In the genomic region with DNA sequence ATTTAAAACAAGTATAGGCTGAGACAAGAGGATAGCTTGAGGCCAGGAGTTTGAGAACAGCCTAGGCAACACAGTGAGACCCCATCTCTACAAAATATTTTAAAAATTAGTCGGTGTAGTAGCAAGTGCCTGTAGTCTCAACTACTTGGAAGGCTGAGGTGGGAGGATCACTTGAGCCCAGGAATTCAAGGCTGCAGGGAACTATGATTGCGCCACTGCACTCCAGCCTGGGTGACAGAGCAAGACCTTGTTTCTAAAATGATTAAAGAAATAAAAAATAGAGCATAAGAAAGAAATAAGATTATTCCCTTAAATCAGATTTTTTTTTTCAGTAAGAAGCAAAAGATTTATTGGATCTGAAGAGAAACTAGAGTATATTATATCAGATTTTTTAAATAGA, we compare ENCODE assay signal across 19 cellular contexts. TPM values are rescaled to one million over a fixed set of nuclear protein-coding genes. Genes with fewer than 3 reads are reported as not detected.
DNase-seq lines count a peak whose midpoint lies in the region; ATAC-seq, FAIRE-seq and TF ChIP-seq lines count a peak whose summit lies in the region.
"Had no signal": no experiment of that assay in that cellular context is flagged by ENCODE, and none has a peak within 500 bp of the region (broad histone marks: within the 10 kb centered on the region; RNA-seq: fewer than 3 reads in every experiment).

No MANE protein-coding gene starts in this region.

- peaks cover 0 to 11% (median 0%) of the 10 kb centered on the region in 5 donors for H3K36me3 Mint-ChIP-seq in naive thymus-derived CD4-positive, alpha-beta T cell
- H3K36me3 Mint-ChIP-seq: CD4-positive, alpha-beta memory T cell had no signal

- no peak overlapping the region for H3K4me3 Mint-ChIP-seq in naive thymus-derived CD4-positive, alpha-beta T cell
- H3K4me3 Mint-ChIP-seq: CD14-positive monocyte; CD4-positive, alpha-beta memory T cell; H9 had no signal

- in situ Hi-C loops in K562 (cut with MboI) (no loop called here), gastrocnemius medialis (cut with MboI; ENCODE audit: low sequenced_read_pairs in 4 of 4) (no loop called here)

- FAIRE-seq in K562 (lab: Jason Lieb, UNC): no peak
- FAIRE-seq: GM12878, GM19239, H1 had no signal

- H3K27me3 ChIP-seq in K562 (ENCODE audit: control insufficient read depth in 2 of 2, insufficient read depth in 2 of 2, low read length in 2 of 2): no peaks in the 10 kb centered on the region
- no peaks in the 10 kb centered on the region for H3K27me3 ChIP-seq in gastrocnemius medialis
- H3K27me3 ChIP-seq in aorta (ENCODE audit: control insufficient read depth in 1 of 2, insufficient read depth in 2 of 2, low read length in 1 of 2): no peaks in the 10 kb centered on the region
- no peaks in the 10 kb centered on the region for H3K27me3 ChIP-seq in naive thymus-derived CD4-positive, alpha-beta T cell (ENCODE audit: control insufficient read depth in 2 of 2, insufficient read depth in 2 of 2, low read length in 2 of 2)
- H3K27me3 ChIP-seq: BLaER1 had no signal

- H3K4me3 ChIP-seq in K562 (no peak overlapping the region), gastrocnemius medialis (no peak overlapping the region), aorta (ENCODE audit: low read length in 2 of 2) (no peak overlapping the region)
- H3K4me3 ChIP-seq in naive thymus-derived CD4-positive, alpha-beta T cell (ENCODE audit: low read length): no peak overlapping the region
- H3K4me3 ChIP-seq: BLaER1, GM12878 had no signal

- no peak overlapping the region for H3K9ac ChIP-seq in K562 (ENCODE audit: insufficient read depth in 1 of 2, low read depth in 2 of 2, low read length in 2 of 2)
- H3K9ac ChIP-seq: BLaER1 had no signal

- DNase-seq in EH (ENCODE audit: low read depth) (peak; percentile 14), RWPE1 (ENCODE audit: low spot score) (no peak), K562 (ENCODE audit: extremely low read depth in 1 of 4, low spot score in 3 of 4) (no peak), gastrocnemius medialis (no peak), aorta (no peak)
- DNase-seq in naive thymus-derived CD4-positive, alpha-beta T cell: no peak
- DNase-seq: 8988T; Calu3; CD4-positive, alpha-beta memory T cell; DMS79 treated with DMSO at 0.1 percent for 48 hours; EL; H9 had no signal

- H3K9me1 ChIP-seq in K562 (ENCODE audit: control insufficient read depth, insufficient read depth, low read length): no peaks in the 10 kb centered on the region

- no peaks in the 10 kb centered on the region for H3K9me3 ChIP-seq in K562 (replicated peaks; ENCODE audit: control insufficient read depth, insufficient read depth, low read depth, low read length)
- no peaks in the 10 kb centered on the region for H3K9me3 ChIP-seq in gastrocnemius medialis
- no peaks in the 10 kb centered on the region for H3K9me3 ChIP-seq in aorta (ENCODE audit: control insufficient read depth, low read length)
- no peaks in the 10 kb centered on the region for H3K9me3 ChIP-seq in naive thymus-derived CD4-positive, alpha-beta T cell (ENCODE audit: control insufficient read depth in 2 of 3, low read length in 3 of 3)
- H3K9me3 ChIP-seq: BLaER1 had no signal

- TF ChIP-seq RAD21 in K562 (CRISPR knock-in tag; conservative IDR thresholded peaks at IDR 0.05 in 1 of 2, IDR thresholded peaks at IDR 0.05 in 1 of 2): no peak

- no peaks in the 10 kb centered on the region for H3K4me1 Mint-ChIP-seq in naive thymus-derived CD4-positive, alpha-beta T cell
- H3K4me1 Mint-ChIP-seq: CD14-positive monocyte; CD4-positive, alpha-beta memory T cell had no signal

- ATAC-seq in K562 (no peak), gastrocnemius medialis (peak in 1 of 2 donors; percentile 32), HG03045 (IDR thresholded peaks at IDR 0.05; ENCODE audit: unreplicated experiment) (no peak), HG03196 (IDR thresholded peaks at IDR 0.05; ENCODE audit: unreplicated experiment) (no peak), aorta (ENCODE audit: low FRiP score) (no peak)
- no peak for ATAC-seq in naive thymus-derived CD4-positive, alpha-beta T cell
- ATAC-seq: GM12878 had no signal

- H3K36me3 ChIP-seq in K562 (ENCODE audit: control insufficient read depth, insufficient read depth, low read length): no peaks in the 10 kb centered on the region
- no peaks in the 10 kb centered on the region for H3K36me3 ChIP-seq in gastrocnemius medialis
- H3K36me3 ChIP-seq in aorta (ENCODE audit: control insufficient read depth in 1 of 2, insufficient read depth in 2 of 2, low read length in 1 of 2): peaks cover 0 to 2% of the 10 kb centered on the region in 2 donors
- no peaks in the 10 kb centered on the region for H3K36me3 ChIP-seq in naive thymus-derived CD4-positive, alpha-beta T cell (ENCODE audit: control insufficient read depth in 2 of 3, insufficient read depth in 3 of 3, low read length in 3 of 3)

- H4K20me1 ChIP-seq in K562 (replicated peaks; ENCODE audit: control insufficient read depth, insufficient read depth, low read length): no peaks in the 10 kb centered on the region

- BruUV-seq in K562 (replicated peaks; lab: Mats Ljungman, UMichigan): no TSS peak

- H2AFZ ChIP-seq in K562 (ENCODE audit: low read depth, low read length): no peak overlapping the region

- peaks cover 0 to 4% of the 10 kb centered on the region in 2 experiments; a peak in 2 of 5 replicates for H3K4me1 ChIP-seq in K562 (replicated peaks in 1 of 2; ENCODE audit: control insufficient read depth in 2 of 2, insufficient read depth in 2 of 2, low read length in 2 of 2)
- peaks cover 0 to 4% of the 10 kb centered on the region in 2 donors for H3K4me1 ChIP-seq in gastrocnemius medialis
- H3K4me1 ChIP-seq in aorta (ENCODE audit: control insufficient read depth in 1 of 2, insufficient read depth in 2 of 2, low read length in 2 of 2): no peaks in the 10 kb centered on the region
- H3K4me1 ChIP-seq in naive thymus-derived CD4-positive, alpha-beta T cell (ENCODE audit: control insufficient read depth in 2 of 2, insufficient read depth in 2 of 2, low read length in 2 of 2): no peaks in the 10 kb centered on the region
- H3K4me1 ChIP-seq: BLaER1 had no signal

- no peaks in the 10 kb centered on the region for H3K79me2 ChIP-seq in K562 (ENCODE audit: control insufficient read depth, insufficient read depth, low read length)

- POLR2A ChIA-PET in RWPE1 (lab: Yijun Ruan, JAX; ENCODE audit: low non-redundant PET) (no interaction called here), K562 (lab: Yijun Ruan, JAX) (no interaction called here)
- POLR2A ChIA-PET in naive thymus-derived CD4-positive, alpha-beta T cell (lab: Charles Lee): interaction anchor here (0.7 kb wide), 1 partner anchor 156 kb away, joined by 3 read pairs; no protein-coding TSS in a partner anchor

- no peak overlapping the region for H3K4me2 ChIP-seq in K562 (ENCODE audit: insufficient read depth, low read length)
- H3K4me2 ChIP-seq: BLaER1 had no signal

- CTCF ChIA-PET in RWPE1 (lab: Yijun Ruan, JAX): interaction anchor here (0.7 to 1.1 kb wide), 2 partner anchors 9 to 140 kb away, joined by 3 read pairs; no protein-coding TSS in a partner anchor
- CTCF ChIA-PET in K562 (lab: Yijun Ruan, JAX; ENCODE audit: low intra/inter-chr PET ratio): no interaction called here
- CTCF ChIA-PET in naive thymus-derived CD4-positive, alpha-beta T cell (lab: Charles Lee): no interaction called here

- TF ChIP-seq POLR2A in K562 (conservative IDR thresholded peaks at IDR 0.05) (no peak), gastrocnemius medialis (IDR thresholded peaks at IDR 0.05) (no peak)

- TF ChIP-seq EP300 in K562 (IDR thresholded peaks at IDR 0.05; ENCODE audit: low read length): no peak

- peak overlapping the region; percentile 24; the same call in 1 of the 2 replicates for H3K27ac ChIP-seq in RWPE1
- H3K27ac ChIP-seq in K562 (ENCODE audit: extremely low read depth, low read depth, low read length): no peak overlapping the region
- peak overlapping the region; percentile 40 to 73 (median 66) for H3K27ac ChIP-seq in gastrocnemius medialis
- H3K27ac ChIP-seq in aorta (ENCODE audit: low read depth in 1 of 2, low read length in 2 of 2): no peak overlapping the region
- H3K27ac ChIP-seq in naive thymus-derived CD4-positive, alpha-beta T cell (ENCODE audit: low read depth, low read length): no peak overlapping the region
- H3K27ac ChIP-seq: BLaER1 had no signal

- H3K9me3 Mint-ChIP-seq in naive thymus-derived CD4-positive, alpha-beta T cell: no peaks in the 10 kb centered on the region
- H3K9me3 Mint-ChIP-seq: CD4-positive, alpha-beta memory T cell; H9 had no signal

- no peak overlapping the region for H3K27ac Mint-ChIP-seq in naive thymus-derived CD4-positive, alpha-beta T cell
- H3K27ac Mint-ChIP-seq: CD14-positive monocyte; CD4-positive, alpha-beta memory T cell had no signal

- TF ChIP-seq CTCF in RWPE1 (conservative IDR thresholded peaks at IDR 0.05; ENCODE audit: low read depth) (no peak), K562 (IDR thresholded peaks at IDR 0.05 in 2 of 3, conservative IDR thresholded peaks at IDR 0.05 in 1 of 3; ENCODE audit: insufficient read depth in 2 of 3, low read depth in 1 of 3, low read length in 3 of 3) (no peak), gastrocnemius medialis (IDR thresholded peaks at IDR 0.05 in 4 of 5, conservative IDR thresholded peaks at IDR 0.05 in 1 of 5) (no peak)

- intact Hi-C loops in K562 (cut with micrococcal nuclease) (no loop called here), gastrocnemius medialis (cut with DNase I; ENCODE audit: low total_unique reads) (no loop called here), aorta (cut with DNase I) (no loop called here)
- intact Hi-C loops in naive thymus-derived CD4-positive, alpha-beta T cell (cut with micrococcal nuclease): no loop called here

- 84% methylated on average over 2 of the region's 2 CpGs for WGBS in K562 (ENCODE audit: insufficient coverage, low coverage, missing lambda C conversion rate)
- WGBS in aorta, 2 donors: 95 to 97% methylated on average over 2 of the region's 2 CpGs

- H3K27me3 Mint-ChIP-seq in naive thymus-derived CD4-positive, alpha-beta T cell: no peaks in the 10 kb centered on the region
- H3K27me3 Mint-ChIP-seq: CD4-positive, alpha-beta memory T cell had no signal

RNA-seq across cellular contexts. Expression of a gene that starts 11.7 kb away (rescaled TPM):
- total RNA-seq in K562 (2011; cell fraction: chromatin; rRNA removed; ENCODE audit: low replicate concordance): 4.7 and 10.3 TPM in 2 replicates
- 9.0 and 9.3 TPM in 2 replicates for total RNA-seq in K562 (2011; cell fraction: nucleolus; rRNA removed)
- 6.5 and 7.2 TPM in 2 replicates for total RNA-seq in K562 (2011; cell fraction: nucleoplasm; rRNA removed)
- 9.8 and 14.3 TPM in 2 replicates for total RNA-seq in K562 (2014; rRNA removed)
- total RNA-seq in K562 (2014; rRNA removed; fragmentation: Illumina TruSeq; extraction: Trizol): 3.9 and 4.4 TPM in 2 replicates
- total RNA-seq in K562 (2015; rRNA removed; fragmentation: Illumina TruSeq; extraction: Trizol): 8.6 and 10.1 TPM in 2 replicates
- total RNA-seq in K562 (2021): 12.4 and 13.1 TPM in 2 replicates
- 15.8 and 16.9 TPM in 2 replicates for polyA plus RNA-seq in K562 (2011; rRNA removed)
- polyA plus RNA-seq in K562 (2011; cell fraction: cytosol; rRNA removed): 28.2 and 31.1 TPM in 2 replicates
- 16.1 and 16.9 TPM in 2 replicates for polyA plus RNA-seq in K562 (2011; cell fraction: nucleus; rRNA removed)
- polyA plus RNA-seq in K562 (2012): 11.8 and 17.5 TPM in 2 replicates
- polyA plus RNA-seq in K562 (2014; fragmentation: Illumina TruSeq; extraction: Trizol): 14.2 and 16.7 TPM in 2 replicates
- polyA plus RNA-seq in K562 (2014; fragmentation: Nextera tagmentation; extraction: Ambion mirVana): 1 to 10 TPM; 2.3 to 3.0 TPM
- polyA plus RNA-seq in K562 (2014; rRNA removed): 11.0 and 11.4 TPM in 2 replicates
- 7.1 and 11.6 TPM in 2 replicates for polyA minus RNA-seq in K562 (2011; rRNA and poly(A)+ RNA removed)
- 4.1 and 5.0 TPM in 2 replicates for polyA minus RNA-seq in K562 (2011; cell fraction: cytosol; rRNA and poly(A)+ RNA removed)
- polyA minus RNA-seq in K562 (2011; cell fraction: nucleus; rRNA and poly(A)+ RNA removed): 4.6 and 6.2 TPM in 2 replicates
- total RNA-seq in gastrocnemius medialis: 100 to 1,000 TPM; 104 to 220 (median 128) TPM
- total RNA-seq in aorta: 1 to 10 TPM; 1.9 to 5.6 TPM
- 1 to 10 TPM; 3.8 to 4.0 TPM for polyA plus RNA-seq in aorta
- total RNA-seq in naive thymus-derived CD4-positive, alpha-beta T cell: 1 to 10 TPM; 3.0 to 9.6 (median 3.3) TPM
- 1 to 10 TPM; 3.5 to 3.8 TPM for polyA plus RNA-seq in naive thymus-derived CD4-positive, alpha-beta T cell

RNA-seq across cellular contexts. Expression of a gene that starts 33.2 kb away (rescaled TPM):
- 14.7 and 24.0 TPM in 2 replicates for total RNA-seq in K562 (2011; cell fraction: chromatin; rRNA removed; ENCODE audit: low replicate concordance)
- total RNA-seq in K562 (2011; cell fraction: nucleolus; rRNA removed): 12.2 and 12.6 TPM in 2 replicates
- total RNA-seq in K562 (2011; cell fraction: nucleoplasm; rRNA removed): 24.9 and 39.0 TPM in 2 replicates
- total RNA-seq in K562 (2014; rRNA removed) (18.3 and 24.5 TPM in 2 replicates), K562 (2014; rRNA removed; fragmentation: Illumina TruSeq; extraction: Trizol) (46.5 and 54.1 TPM in 2 replicates), K562 (2015; rRNA removed; fragmentation: Illumina TruSeq; extraction: Trizol) (38.1 and 39.4 TPM in 2 replicates), K562 (2021) (54.1 and 61.8 TPM in 2 replicates), gastrocnemius medialis (100 to 1,000 TPM in 3 of 4 donors, 10 to 100 TPM in 1; 58.4 to 141 (median 107) TPM), aorta (10 to 100 TPM; 50.4 to 60.5 TPM)
- polyA plus RNA-seq in K562 (2011; rRNA removed) (34.9 and 38.3 TPM in 2 replicates), K562 (2014; fragmentation: Illumina TruSeq; extraction: Trizol) (57.4 and 67.5 TPM in 2 replicates), K562 (2014; fragmentation: Nextera tagmentation; extraction: Ambion mirVana) (10 to 100 TPM; 16.1 to 25.5 TPM), K562 (2014; rRNA removed) (27.5 and 31.3 TPM in 2 replicates), aorta (10 to 100 TPM; 27.6 to 39.2 TPM)
- 16.6 and 34.9 TPM in 2 replicates for polyA plus RNA-seq in K562 (2011; cell fraction: cytosol; rRNA removed)
- 12.7 and 16.0 TPM in 2 replicates for polyA plus RNA-seq in K562 (2011; cell fraction: nucleus; rRNA removed)
- 46.6 and 46.7 TPM in 2 replicates for polyA plus RNA-seq in K562 (2012)
- polyA minus RNA-seq in K562 (2011; rRNA and poly(A)+ RNA removed): 58.4 and 64.6 TPM in 2 replicates
- polyA minus RNA-seq in K562 (2011; cell fraction: cytosol; rRNA and poly(A)+ RNA removed): 32.8 and 50.2 TPM in 2 replicates
- 5.9 and 11.8 TPM in 2 replicates for polyA minus RNA-seq in K562 (2011; cell fraction: nucleus; rRNA and poly(A)+ RNA removed)
- 10 to 100 TPM; 33.5 to 52.1 (median 45.2) TPM for total RNA-seq in naive thymus-derived CD4-positive, alpha-beta T cell
- polyA plus RNA-seq in naive thymus-derived CD4-positive, alpha-beta T cell: 10 to 100 TPM; 52.5 to 54.3 TPM

Comparison
In these comparisons a context has a peak if more than half of its experiments do, and no peak if none do; other contexts are left out.
1. H3K27ac ChIP-seq: peak in RWPE1 (single experiment) and gastrocnemius medialis (4 of 4); none in K562 (single experiment), aorta (0 of 2) and naive thymus-derived CD4-positive, alpha-beta T cell (single experiment).
2. RNA of a gene that starts 11.7 kb away (total RNA-seq): 104 to 220 TPM in gastrocnemius medialis; 3.9 to 14.3 TPM in K562, 1.9 to 5.6 TPM in aorta and 3.0 to 9.6 TPM in naive thymus-derived CD4-positive, alpha-beta T cell; every median in the first group is over 4 times any median in the second.